In genomic region chr1:3018576-3018975, GRCh38 we compare ENCODE assay signal across 32 cellular contexts. TPM values are rescaled to one million over a fixed set of nuclear protein-coding genes. Genes with fewer than 3 reads are reported as not detected.
"Had no signal": no experiment of that assay in that cellular context is flagged by ENCODE, and none has a peak within 500 bp of the region (broad histone marks: within the 10 kb centered on the region; RNA-seq: fewer than 3 reads in every experiment).

No MANE protein-coding gene starts in this region.

- H3K27me3 ChIP-seq: ascending aorta, brain microvascular endothelial cell, colonic mucosa, pancreas, right lobe of liver, vagina had no signal

- DNase-seq: activated CD4-positive, alpha-beta T cell treated with anti-CD3 and anti-CD28 coated beads for 48 hours; activated CD8-positive, alpha-beta memory T cell treated with anti-CD3 and anti-CD28 coated beads, Interleukin-2, amount 10 ng/mL, durations not matched to agents 7 days and 5 days; activated CD8-positive, alpha-beta T cell treated with anti-CD3 and anti-CD28 coated beads for 36 hours; activated T-cell treated with anti-CD3 and anti-CD28 coated beads for 4 hours; brain microvascular endothelial cell; central memory CD4-positive, alpha-beta T cell; colonic mucosa; effector memory CD8-positive, alpha-beta T cell; foreskin melanocyte; hippocampal formation; kidney glomerular epithelial cell; stimulated activated CD4-positive, alpha-beta T cell treated with anti-CD3 and anti-CD28 coated beads, Interleukin-2, amount 100 ng/mL, for 48 hours; stimulated activated CD8-positive, alpha-beta memory T cell treated with anti-CD3 and anti-CD28 coated beads, Interleukin-4, amount 100 ng/mL, for 48 hours; stimulated activated naive B cell treated with anti-CD40 and anti-IgM and Interleukin-4, amounts not matched to agents 10 μg/mL and 1 μg/mL and 100 μg/mL, for 72 hours; SW 1271; T-helper 17 cell; trophoblast cell had no signal

- H3K27ac ChIP-seq: ascending aorta, brain microvascular endothelial cell, colonic mucosa, dorsolateral prefrontal cortex, neutrophil, pancreas, right lobe of liver, SK-N-MC, vagina had no signal

- H3K9me3 ChIP-seq: ascending aorta, colonic mucosa, neutrophil, pancreas, right lobe of liver, vagina had no signal

- H3K4me1 ChIP-seq: ascending aorta, colonic mucosa, pancreas, right lobe of liver, vagina had no signal

- H3K36me3 ChIP-seq: ascending aorta, brain microvascular endothelial cell, colonic mucosa, neutrophil, pancreas, right lobe of liver, vagina had no signal

- ATAC-seq: activated CD8-positive, alpha-beta memory T cell treated with anti-CD3 and anti-CD28 coated beads, Interleukin-2, amount 10 ng/mL, durations not matched to agents 7 days and 5 days; activated CD8-positive, alpha-beta T cell treated with anti-CD3 and anti-CD28 coated beads for 36 hours; activated naive CD4-positive, alpha-beta T cell treated with anti-CD3 and anti-CD28 coated beads, Interleukin-2, amount 50 U/mL, for 72 hours; effector memory CD8-positive, alpha-beta T cell; esophagus mucosa; naive thymus-derived CD8-positive, alpha-beta T cell; pancreas; stimulated activated naive B cell treated with anti-CD40 and anti-IgM and Interleukin-4, amounts not matched to agents 10 μg/mL and 1 μg/mL and 100 μg/mL, for 72 hours; T-helper 17 cell had no signal

- H3K4me3 ChIP-seq: ascending aorta, colonic mucosa, dorsolateral prefrontal cortex, pancreas, right lobe of liver, SK-N-MC, vagina had no signal

RNA-seq across cellular contexts. Expression of gene ACTRT2, which starts 2.7 kb away (rescaled TPM):
- total RNA-seq: activated CD8-positive, alpha-beta memory T cell treated with anti-CD3 and anti-CD28 coated beads, Interleukin-2, amount 10 ng/mL, durations not matched to agents 7 days and 5 days; activated CD8-positive, alpha-beta T cell treated with anti-CD3 and anti-CD28 coated beads for 36 hours; activated naive CD4-positive, alpha-beta T cell treated with anti-CD3 and anti-CD28 coated beads, Interleukin-2, amount 50 U/mL, for 72 hours; activated T-helper 2 cell treated with anti-CD3 and anti-CD28 coated beads, Interferon-gamma antibody, Interleukin-2, Interleukin-4, amounts not matched to agents 10 μg/mL and 5 μg/mL and 100 μg/mL, durations not matched to agents 14 hours and 24 hours and 36 hours; ascending aorta; colonic mucosa; endothelial cell of umbilical vein; esophagus mucosa; lower leg skin; naive thymus-derived CD8-positive, alpha-beta T cell; pancreas; right lobe of liver; T-helper 17 cell; temporal lobe; vagina had no signal
- polyA plus RNA-seq: adipose tissue; endothelial cell of umbilical vein; naive thymus-derived CD8-positive, alpha-beta T cell; pancreas had no signal

RNA-seq across cellular contexts. Expression of gene PRDM16, which starts 50.4 kb away (rescaled TPM):
- total RNA-seq: activated CD8-positive, alpha-beta memory T cell treated with anti-CD3 and anti-CD28 coated beads, Interleukin-2, amount 10 ng/mL, durations not matched to agents 7 days and 5 days; activated T-helper 2 cell treated with anti-CD3 and anti-CD28 coated beads, Interferon-gamma antibody, Interleukin-2, Interleukin-4, amounts not matched to agents 10 μg/mL and 5 μg/mL and 100 μg/mL, durations not matched to agents 14 hours and 24 hours and 36 hours; endothelial cell of umbilical vein; naive thymus-derived CD8-positive, alpha-beta T cell; T-helper 17 cell had no signal
- polyA plus RNA-seq: endothelial cell of umbilical vein; naive thymus-derived CD8-positive, alpha-beta T cell had no signal
